In the genomic region with DNA sequence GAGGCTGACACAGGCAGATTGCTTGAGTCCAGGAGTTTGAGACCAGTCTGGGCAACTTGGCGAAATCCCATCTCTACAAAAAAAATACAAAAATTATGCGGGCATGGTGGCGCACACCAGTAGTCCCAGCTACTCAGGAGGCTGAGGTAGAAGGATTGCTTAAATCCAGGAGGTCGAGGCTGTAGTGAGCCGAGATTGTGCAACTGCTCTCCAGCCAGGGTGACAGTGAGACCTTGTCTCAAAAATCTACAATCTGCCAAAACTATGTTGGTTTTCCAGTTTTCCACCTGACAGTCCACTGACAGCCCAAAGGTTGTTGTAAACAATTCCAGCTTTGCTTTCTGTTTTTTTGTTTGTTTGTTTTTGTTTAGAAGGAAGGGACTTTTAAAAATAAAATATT, we compare ENCODE assay signal across 24 cellular contexts.
"Had no signal": no experiment of that assay in that cellular context is flagged by ENCODE, and none has a peak within 500 bp of the region (broad histone marks: within the 10 kb centered on the region; RNA-seq: fewer than 3 reads in every experiment).

No MANE protein-coding gene starts in this region.

- H3K27ac ChIP-seq: HL-60, KMS-11, SJSA1, SK-N-MC had no signal

- H3K4me3 ChIP-seq: SJSA1, SK-N-MC had no signal

- DNase-seq: MV-4-11, NCI-H1048, NCI-H1105, NCI-H1417 treated with DMSO at 0.1 percent for 48 hours, NCI-H146, NCI-H1694 treated with DMSO at 0.1 percent for 48 hours, NCI-H2029, NCI-H2081 treated with DMSO at 0.1 percent for 48 hours, NCI-H2171, NCI-H226, NCI-H446, NCI-H510A, NCI-H524 treated with DMSO at 0.1 percent for 48 hours, NCI-H69, NCI-H774, Right ventricle myocardium superior, RPMI8226, SIG-M5 had no signal

- H3K27me3 ChIP-seq: SJSA1 had no signal

- H3K4me2 ChIP-seq: KMS-11 had no signal

- FAIRE-seq: HTR-8/SVneo, RCC 7860 had no signal

- H3K9me3 ChIP-seq: SJSA1 had no signal

- H3K9ac ChIP-seq: KMS-11 had no signal
